In genomic region chrX:115616943-115617563, GRCh38 we compare ENCODE assay signal across 9 cellular contexts. TPM values are rescaled to one million over a fixed set of nuclear protein-coding genes. Genes with fewer than 3 reads are reported as not detected.
A peak's percentile ranks its signal among the peaks of the same experiment; 100 is the strongest.
DNase-seq lines count a peak whose midpoint lies in the region; ATAC-seq and TF ChIP-seq lines count a peak whose summit lies in the region.
"Had no signal": no experiment of that assay in that cellular context is flagged by ENCODE, and none has a peak within 500 bp of the region (broad histone marks: within the 10 kb centered on the region; RNA-seq: fewer than 3 reads in every experiment).

No MANE protein-coding gene starts in this region.

- H3K4me1 ChIP-seq in RWPE2 (ENCODE audit: insufficient read depth, poor library complexity, severe bottlenecking): peaks cover 29% of the 10 kb centered on the region
- H3K4me1 ChIP-seq in tibial nerve: peaks cover 0 to 23% (median 0%) of the 10 kb centered on the region in 4 donors

- H3K9me3 ChIP-seq in RWPE2 (ENCODE audit: severe bottlenecking) (no peaks in the 10 kb centered on the region), tibial nerve (no peaks in the 10 kb centered on the region)
- H3K9me3 ChIP-seq: SJCRH30 had no signal

- DNase-seq in RWPE2 (ENCODE audit: low spot score) (no peak), iPS-NIHi7 (ENCODE audit: extremely low spot score) (peak; percentile 27), NCI-H128 (lab: John Stamatoyannopoulos, UW; ENCODE audit: unreplicated experiment) (no peak), G401 (ENCODE audit: low spot score) (no peak), tibial nerve (ENCODE audit: low spot score in 2 of 2) (no peak)
- no peak for DNase-seq in stimulated activated CD4-positive, alpha-beta T cell treated with anti-CD3 and anti-CD28 coated beads, Interleukin-15, amount 100 ng/mL, for 24 hours

- H3K36me3 ChIP-seq in RWPE2 (ENCODE audit: low read depth) (peaks cover 38% of the 10 kb centered on the region), tibial nerve (no peaks in the 10 kb centered on the region)

- H3K4me3 ChIP-seq in RWPE2 (ENCODE audit: severe bottlenecking) (no peak overlapping the region), tibial nerve (no peak overlapping the region)
- H3K4me3 ChIP-seq: SJCRH30 had no signal

- peak overlapping the region; percentile 76 for H3K27ac ChIP-seq in RWPE2 (ENCODE audit: poor library complexity, severe bottlenecking)
- peak overlapping the region in 2 of 4 donors; percentile 77 for H3K27ac ChIP-seq in tibial nerve
- H3K27ac ChIP-seq: SJCRH30 had no signal

- no peak for TF ChIP-seq POLR2A in tibial nerve (IDR thresholded peaks at IDR 0.05)

- WGBS in tibial nerve, 2 donors: 54 to 57% methylated on average over 5 of the region's 5 CpGs

- no peak for TF ChIP-seq EP300 in tibial nerve (IDR thresholded peaks at IDR 0.05)

- peak; percentile 98 for ATAC-seq in GM18519 (IDR thresholded peaks at IDR 0.05; ENCODE audit: low FRiP score, unreplicated experiment)
- ATAC-seq in HG02623 (IDR thresholded peaks at IDR 0.05; ENCODE audit: unreplicated experiment): peak; percentile 94
- ATAC-seq in RWPE2 (ENCODE audit: low read depth): peak; percentile 95

- TF ChIP-seq CTCF in RWPE2 (IDR thresholded peaks at IDR 0.05; ENCODE audit: poor library complexity, severe bottlenecking) (no peak), tibial nerve (IDR thresholded peaks at IDR 0.05) (no peak)

- in situ Hi-C loops in G401 (cut with HindIII; ENCODE audit: low sequenced_read_pairs): loop anchor here (10.0 kb wide), 1 partner anchor 52 kb away; the partner anchor contains the start of gene PLS3

- H3K27me3 ChIP-seq in RWPE2 (ENCODE audit: insufficient read depth, poor library complexity, severe bottlenecking) (no peaks in the 10 kb centered on the region), tibial nerve (peaks cover 0 to 30% of the 10 kb centered on the region in 2 donors)
- H3K27me3 ChIP-seq: SJCRH30 had no signal

RNA-seq across cellular contexts. Expression of gene PLS3, which starts 56.1 kb away (rescaled TPM):
- 88.5 and 108 TPM in 2 replicates for total RNA-seq in G401 (2014; rRNA removed; shearing (Covaris generic))
- 10 to 100 TPM; 60.9 to 93.8 (median 82.4) TPM for total RNA-seq in tibial nerve
